In genomic region chr5:103450333-103451061, GRCh38 we compare ENCODE assay signal across 14 cellular contexts.
DNase-seq lines count a peak whose midpoint lies in the region; ATAC-seq and TF ChIP-seq lines count a peak whose summit lies in the region.
"Had no signal": no experiment of that assay in that cellular context is flagged by ENCODE, and none has a peak within 500 bp of the region (broad histone marks: within the 10 kb centered on the region; RNA-seq: fewer than 3 reads in every experiment).

No MANE protein-coding gene starts in this region.

- no peaks in the 10 kb centered on the region for H3K36me3 Mint-ChIP-seq in neural crest cell (ENCODE audit: low read depth)
- no peaks in the 10 kb centered on the region for H3K36me3 Mint-ChIP-seq in CD8-positive, alpha-beta T cell
- H3K36me3 Mint-ChIP-seq: natural killer cell; stimulated activated naive B cell treated with anti-CD40 and anti-IgM and Interleukin-4, amounts not matched to agents 10 μg/mL and 1 μg/mL and 100 μg/mL, for 72 hours had no signal

- H3K27ac ChIP-seq in dorsolateral prefrontal cortex (peak overlapping the region in 31 of 59 donors; percentile 2 to 71 (median 48)), A673 (ENCODE audit: low read depth, low read length, poor library complexity, severe bottlenecking) (no peak overlapping the region)
- H3K27ac ChIP-seq in CD8-positive, alpha-beta T cell (ENCODE audit: low read depth, low read length) = no peak overlapping the region
- H3K27ac ChIP-seq: colonic mucosa had no signal

- POLR2A ChIA-PET in BJ (lab: Charles Lee) = no interaction called here
- POLR2A ChIA-PET in A673 (lab: Charles Lee; ENCODE audit: low non-redundant PET) = no interaction called here
- POLR2A ChIA-PET in CD8-positive, alpha-beta T cell (lab: Charles Lee) = no interaction called here

- BruUV-seq in A673 (replicated peaks; lab: Mats Ljungman, UMichigan) = no TSS peak

- H3K4me3 Mint-ChIP-seq in neural crest cell = no peak overlapping the region
- H3K4me3 Mint-ChIP-seq in CD8-positive, alpha-beta T cell = no peak overlapping the region
- H3K4me3 Mint-ChIP-seq: natural killer cell; stimulated activated naive B cell treated with anti-CD40 and anti-IgM and Interleukin-4, amounts not matched to agents 10 μg/mL and 1 μg/mL and 100 μg/mL, for 72 hours had no signal

- DNase-seq in BJ (ENCODE audit: low read depth) (peak; percentile 79), NCI-H774 (lab: John Stamatoyannopoulos, UW) (peak; percentile 27), dorsolateral prefrontal cortex (peak in 1 of 10 donors; percentile 13), neural crest cell (ENCODE audit: low read depth, low spot score) (no peak), A673 (ENCODE audit: low spot score) (no peak)
- no peak for DNase-seq in activated CD4-positive, alpha-beta T cell treated with anti-CD3 and anti-CD28 coated beads for 1 hour
- no peak for DNase-seq in CD8-positive, alpha-beta T cell
- DNase-seq: activated CD4-positive, CD25-positive, alpha-beta regulatory T cell treated with anti-CD3 and anti-CD28 coated beads, Interleukin-2, amount 50 U/mL, for 72 hours; Calu3; colonic mucosa; natural killer cell; RPMI8226; stimulated activated naive B cell treated with anti-CD40 and anti-IgM and Interleukin-4, amounts not matched to agents 10 μg/mL and 1 μg/mL and 100 μg/mL, for 72 hours had no signal

- no peaks in the 10 kb centered on the region for H3K36me3 ChIP-seq in BJ (ENCODE audit: control insufficient read depth, insufficient read depth, low read length)
- H3K36me3 ChIP-seq in A673 (ENCODE audit: insufficient read depth, low read length, poor library complexity, severe bottlenecking) = no peaks in the 10 kb centered on the region
- no peaks in the 10 kb centered on the region for H3K36me3 ChIP-seq in CD8-positive, alpha-beta T cell (ENCODE audit: insufficient read depth, low read length)
- H3K36me3 ChIP-seq: colonic mucosa had no signal

- no peaks in the 10 kb centered on the region for H3K4me1 ChIP-seq in A673 (ENCODE audit: insufficient read depth, low read length, poor library complexity, severe bottlenecking)
- no peaks in the 10 kb centered on the region for H3K4me1 ChIP-seq in CD8-positive, alpha-beta T cell (ENCODE audit: insufficient read depth, low read length)
- H3K4me1 ChIP-seq: colonic mucosa had no signal

- TF ChIP-seq CTCF in BJ (IDR thresholded peaks at IDR 0.05; ENCODE audit: insufficient read depth, low read depth, low read length) (no peak), dorsolateral prefrontal cortex (IDR thresholded peaks at IDR 0.05 in 54 of 56, conservative IDR thresholded peaks at IDR 0.05 in 2 of 56; ENCODE audit: low read depth in 1 of 56, partially characterized antibody in 56 of 56) (no peak), neural crest cell (conservative IDR thresholded peaks at IDR 0.05) (no peak), A673 (conservative IDR thresholded peaks at IDR 0.05; ENCODE audit: low read depth, low read length) (no peak)
- TF ChIP-seq CTCF in CD8-positive, alpha-beta T cell (IDR thresholded peaks at IDR 0.05) = no peak

- ATAC-seq in HG02981 (IDR thresholded peaks at IDR 0.05; ENCODE audit: unreplicated experiment) = no peak
- ATAC-seq in CD8-positive, alpha-beta T cell = no peak
- ATAC-seq: natural killer cell; stimulated activated naive B cell treated with anti-CD40 and anti-IgM and Interleukin-4, amounts not matched to agents 10 μg/mL and 1 μg/mL and 100 μg/mL, for 72 hours had no signal

- CTCF ChIA-PET in BJ (lab: Yijun Ruan, JAX) (interaction anchor here (1.6 to 2.4 kb wide), 2 partner anchors 9 to 24 kb away, joined by 3 to 9 read pairs; no protein-coding TSS in a partner anchor), A673 (lab: Charles Lee) (no interaction called here)
- CTCF ChIA-PET in CD8-positive, alpha-beta T cell (lab: Charles Lee) = no interaction called here

- H3K4me3 ChIP-seq in BJ (ENCODE audit: low read depth, low read length) (no peak overlapping the region), dorsolateral prefrontal cortex (no peak overlapping the region), A673 (ENCODE audit: low read depth, low read length, poor library complexity, severe bottlenecking) (no peak overlapping the region)
- H3K4me3 ChIP-seq in CD8-positive, alpha-beta T cell (ENCODE audit: low read depth, low read length) = no peak overlapping the region
- H3K4me3 ChIP-seq: colonic mucosa had no signal

- no peaks in the 10 kb centered on the region for H3K9me3 ChIP-seq in A673 (ENCODE audit: low read depth, low read length, poor library complexity, severe bottlenecking)
- H3K9me3 ChIP-seq in CD8-positive, alpha-beta T cell (ENCODE audit: low read length) = no peaks in the 10 kb centered on the region
- H3K9me3 ChIP-seq: colonic mucosa had no signal

- no peaks in the 10 kb centered on the region for H3K9me3 Mint-ChIP-seq in neural crest cell
- no peaks in the 10 kb centered on the region for H3K9me3 Mint-ChIP-seq in CD8-positive, alpha-beta T cell
- H3K9me3 Mint-ChIP-seq: natural killer cell; stimulated activated naive B cell treated with anti-CD40 and anti-IgM and Interleukin-4, amounts not matched to agents 10 μg/mL and 1 μg/mL and 100 μg/mL, for 72 hours had no signal

- no peaks in the 10 kb centered on the region for H3K27me3 ChIP-seq in BJ (ENCODE audit: control insufficient read depth, insufficient read depth, low read length)
- H3K27me3 ChIP-seq in dorsolateral prefrontal cortex = no peaks in the 10 kb centered on the region
- no peaks in the 10 kb centered on the region for H3K27me3 ChIP-seq in A673 (replicated peaks; ENCODE audit: insufficient read depth, low read depth, low read length, poor library complexity)
- H3K27me3 ChIP-seq in CD8-positive, alpha-beta T cell (ENCODE audit: insufficient read depth, low read length) = no peaks in the 10 kb centered on the region
- H3K27me3 ChIP-seq: colonic mucosa had no signal

- H3K27me3 Mint-ChIP-seq in neural crest cell (ENCODE audit: low read depth) = no peaks in the 10 kb centered on the region
- H3K27me3 Mint-ChIP-seq in CD8-positive, alpha-beta T cell (ENCODE audit: low read depth) = peaks cover 4% of the 10 kb centered on the region
- H3K27me3 Mint-ChIP-seq: stimulated activated naive B cell treated with anti-CD40 and anti-IgM and Interleukin-4, amounts not matched to agents 10 μg/mL and 1 μg/mL and 100 μg/mL, for 72 hours had no signal

- peaks cover 42% of the 10 kb centered on the region for H3K4me1 Mint-ChIP-seq in neural crest cell
- no peaks in the 10 kb centered on the region for H3K4me1 Mint-ChIP-seq in CD8-positive, alpha-beta T cell (ENCODE audit: low read depth)
- H3K4me1 Mint-ChIP-seq: natural killer cell; stimulated activated naive B cell treated with anti-CD40 and anti-IgM and Interleukin-4, amounts not matched to agents 10 μg/mL and 1 μg/mL and 100 μg/mL, for 72 hours had no signal

- intact Hi-C loops in dorsolateral prefrontal cortex (cut with DNase I) = no loop called here
- intact Hi-C loops in A673 (cut with micrococcal nuclease; ENCODE audit: unreplicated experiment) = no loop called here
- intact Hi-C loops in CD8-positive, alpha-beta T cell (cut with DNase I, micrococcal nuclease) = no loop called here

- H3K27ac Mint-ChIP-seq in neural crest cell (ENCODE audit: unreplicated experiment) = peak overlapping the region; percentile 62
- no peak overlapping the region for H3K27ac Mint-ChIP-seq in CD8-positive, alpha-beta T cell
- H3K27ac Mint-ChIP-seq: natural killer cell; stimulated activated naive B cell treated with anti-CD40 and anti-IgM and Interleukin-4, amounts not matched to agents 10 μg/mL and 1 μg/mL and 100 μg/mL, for 72 hours had no signal

Comparison
In these comparisons a context has a peak if more than half of its experiments do, and no peak if none do; other contexts are left out.
1. DNase-seq: peak in BJ (single experiment) and NCI-H774 (single experiment); none in neural crest cell (single experiment), A673 (single experiment), activated CD4-positive, alpha-beta T cell treated with anti-CD3 and anti-CD28 coated beads for 1 hour (single experiment) and CD8-positive, alpha-beta T cell (0 of 7).
2. H3K27ac ChIP-seq: peak in dorsolateral prefrontal cortex (31 of 59); none in A673 (single experiment) and CD8-positive, alpha-beta T cell (single experiment).